In genomic region chr1:214331827-214332423, GRCh38 we compare ENCODE assay signal across 8 cellular contexts. TPM values are rescaled to one million over a fixed set of nuclear protein-coding genes. Genes with fewer than 3 reads are reported as not detected.
DNase-seq lines count a peak whose midpoint lies in the region; ATAC-seq and TF ChIP-seq lines count a peak whose summit lies in the region.

No MANE protein-coding gene starts in this region.

- H3K27me3 ChIP-seq in GM06990 (replicated peaks; ENCODE audit: control insufficient read depth, insufficient read depth, low read length) (no peaks in the 10 kb centered on the region), SJCRH30 (no peaks in the 10 kb centered on the region)

- ATAC-seq in HG03280 (IDR thresholded peaks at IDR 0.05; ENCODE audit: unreplicated experiment), result peak; percentile 43
- no peak for ATAC-seq in activated naive CD8-positive, alpha-beta T cell treated with anti-CD3 and anti-CD28 coated beads, Interleukin-2, amount 10 ng/mL, durations not matched to agents 7 days and 5 days (ENCODE audit: low read depth)
- ATAC-seq in GM19452 (IDR thresholded peaks at IDR 0.05; ENCODE audit: unreplicated experiment), result no peak

- H3K27me3 Mint-ChIP-seq in activated naive CD8-positive, alpha-beta T cell treated with anti-CD3 and anti-CD28 coated beads, Interleukin-2, amount 10 ng/mL, durations not matched to agents 7 days and 5 days, result no peaks in the 10 kb centered on the region
- H3K27me3 Mint-ChIP-seq in immature natural killer cell (ENCODE audit: low read depth in 3 of 3), result peaks cover 0 to 4% (median 0%) of the 10 kb centered on the region in 3 donors

- H3K4me1 ChIP-seq in SJCRH30, result no peaks in the 10 kb centered on the region

- H3K36me3 Mint-ChIP-seq in activated naive CD8-positive, alpha-beta T cell treated with anti-CD3 and anti-CD28 coated beads, Interleukin-2, amount 10 ng/mL, durations not matched to agents 7 days and 5 days, result peaks cover 5% of the 10 kb centered on the region
- H3K36me3 Mint-ChIP-seq in immature natural killer cell, result peaks cover 15 to 46% (median 18%) of the 10 kb centered on the region in 3 donors

- no peak overlapping the region for H3K27ac ChIP-seq in 22Rv1
- no peak overlapping the region for H3K27ac ChIP-seq in SJCRH30

- H3K4me3 ChIP-seq in GM06990 (replicated peaks; ENCODE audit: low read depth, low read length) (no peak overlapping the region), SJCRH30 (no peak overlapping the region)

- no peak overlapping the region for H3K4me3 Mint-ChIP-seq in activated naive CD8-positive, alpha-beta T cell treated with anti-CD3 and anti-CD28 coated beads, Interleukin-2, amount 10 ng/mL, durations not matched to agents 7 days and 5 days
- H3K4me3 Mint-ChIP-seq in immature natural killer cell, result no peak overlapping the region

- no peak for DNase-seq in GM06990 (ENCODE audit: extremely low read depth, insufficient read length)
- peak; percentile 59 to 83 for DNase-seq in SJCRH30
- DNase-seq in activated naive CD8-positive, alpha-beta T cell treated with anti-CD3 and anti-CD28 coated beads, Interleukin-2, amount 10 ng/mL, durations not matched to agents 7 days and 5 days, result peak; percentile 55
- DNase-seq in immature natural killer cell, result peak; percentile 37 to 38 (median 38)
- peak; percentile 64 to 65 for DNase-seq in stimulated activated CD4-positive, alpha-beta T cell treated with anti-CD3 and anti-CD28 coated beads, Interleukin-2, amount 100 ng/mL, for 48 hours

- H3K9me3 ChIP-seq in SJCRH30 (replicated peaks), result no peaks in the 10 kb centered on the region

- no peak overlapping the region for H3K27ac Mint-ChIP-seq in activated naive CD8-positive, alpha-beta T cell treated with anti-CD3 and anti-CD28 coated beads, Interleukin-2, amount 10 ng/mL, durations not matched to agents 7 days and 5 days
- no peak overlapping the region for H3K27ac Mint-ChIP-seq in immature natural killer cell

- H3K4me1 Mint-ChIP-seq in activated naive CD8-positive, alpha-beta T cell treated with anti-CD3 and anti-CD28 coated beads, Interleukin-2, amount 10 ng/mL, durations not matched to agents 7 days and 5 days, result peaks cover 10% of the 10 kb centered on the region
- H3K4me1 Mint-ChIP-seq in immature natural killer cell, result no peaks in the 10 kb centered on the region

- POLR2A ChIA-PET in activated naive CD8-positive, alpha-beta T cell treated with anti-CD3 and anti-CD28 coated beads, Interleukin-2, amount 10 ng/mL, durations not matched to agents 7 days and 5 days (lab: Charles Lee), result interaction anchor here (1.3 kb wide), 1 partner anchor 70 kb away, joined by 3 read pairs; no protein-coding TSS in a partner anchor

- H3K9me3 Mint-ChIP-seq in activated naive CD8-positive, alpha-beta T cell treated with anti-CD3 and anti-CD28 coated beads, Interleukin-2, amount 10 ng/mL, durations not matched to agents 7 days and 5 days, result no peaks in the 10 kb centered on the region
- no peaks in the 10 kb centered on the region for H3K9me3 Mint-ChIP-seq in immature natural killer cell

- TF ChIP-seq CTCF in 22Rv1 (IDR thresholded peaks at IDR 0.05) (peak; percentile 98), GM06990 (IDR thresholded peaks at IDR 0.05; ENCODE audit: insufficient read depth, low read length, poor library complexity, severe bottlenecking) (peak; percentile 88)

- H3K36me3 ChIP-seq in GM06990 (ENCODE audit: control insufficient read depth, insufficient read depth, low read length) (no peaks in the 10 kb centered on the region), SJCRH30 (0 out of 2 replicates have a peak, but pooled peaks cover 2% of the 10 kb centered on the region)

RNA-seq across cellular contexts. Expression of gene SMYD2, which starts 51.0 kb away (rescaled TPM):
- 34.8 and 37.2 TPM in 2 replicates for total RNA-seq in SJCRH30 (2014; rRNA removed; shearing (Covaris generic))
- 10 to 100 TPM; 38.1 to 41.6 TPM for total RNA-seq in activated naive CD8-positive, alpha-beta T cell treated with anti-CD3 and anti-CD28 coated beads, Interleukin-2, amount 10 ng/mL, durations not matched to agents 7 days and 5 days
- polyA plus RNA-seq in immature natural killer cell, result 10 to 100 TPM; 35.8 to 70.2 (median 37.0) TPM
